ENCODE assay signal across 9 cellular contexts in genomic region chr9:134690301-134690751, GRCh38. TPM values are rescaled to one million over a fixed set of nuclear protein-coding genes. Genes with fewer than 3 reads are reported as not detected.
"Had no signal": no experiment of that assay in that cellular context is flagged by ENCODE, and none has a peak within 500 bp of the region (broad histone marks: within the 10 kb centered on the region; RNA-seq: fewer than 3 reads in every experiment).

No MANE protein-coding gene starts in this region.

- H3K9me3 Mint-ChIP-seq: activated CD4-positive, alpha-beta T cell treated with anti-CD3 and anti-CD28 coated beads, Interleukin-2, amount 10 ng/mL, durations not matched to agents 24 days and 14 days; activated T-helper 1 cell treated with anti-CD3 and anti-CD28 coated beads, Interleukin-12 subunit alpha, Interleukin-12 subunit beta, Interleukin-2, Interleukin-4 antibody, amounts not matched to agents 30 ng/mL and 10 ng/mL and 1 ng/mL, durations not matched to agents 14 hours and 24 hours and 36 hours; neural crest cell; WTC11 had no signal

- H3K27me3 Mint-ChIP-seq: activated CD4-positive, alpha-beta T cell treated with anti-CD3 and anti-CD28 coated beads, Interleukin-2, amount 10 ng/mL, durations not matched to agents 24 days and 14 days had no signal

- H3K4me3 Mint-ChIP-seq: activated CD4-positive, alpha-beta T cell treated with anti-CD3 and anti-CD28 coated beads, Interleukin-2, amount 10 ng/mL, durations not matched to agents 24 days and 14 days; activated T-helper 1 cell treated with anti-CD3 and anti-CD28 coated beads, Interleukin-12 subunit alpha, Interleukin-12 subunit beta, Interleukin-2, Interleukin-4 antibody, amounts not matched to agents 30 ng/mL and 10 ng/mL and 1 ng/mL, durations not matched to agents 14 hours and 24 hours and 36 hours; neural crest cell; WTC11 had no signal

- H3K4me1 Mint-ChIP-seq: neural crest cell, WTC11 had no signal

- H3K36me3 Mint-ChIP-seq: WTC11 had no signal

- H3K4me1 ChIP-seq: parathyroid adenoma had no signal

- H3K27ac ChIP-seq: parathyroid adenoma had no signal

- DNase-seq: activated naive CD4-positive, alpha-beta T cell; effector CD8-positive, alpha-beta T cell; stimulated activated naive CD4-positive, alpha-beta T cell treated with Interleukin-2 at 50 U/mL for 16 hours had no signal

- H3K4me3 ChIP-seq: coronary artery had no signal

- H3K27ac Mint-ChIP-seq: activated CD4-positive, alpha-beta T cell treated with anti-CD3 and anti-CD28 coated beads, Interleukin-2, amount 10 ng/mL, durations not matched to agents 24 days and 14 days; activated T-helper 1 cell treated with anti-CD3 and anti-CD28 coated beads, Interleukin-12 subunit alpha, Interleukin-12 subunit beta, Interleukin-2, Interleukin-4 antibody, amounts not matched to agents 30 ng/mL and 10 ng/mL and 1 ng/mL, durations not matched to agents 14 hours and 24 hours and 36 hours; WTC11 had no signal

RNA-seq across cellular contexts. Expression of gene COL5A1, which starts 48.7 kb away (rescaled TPM):
- total RNA-seq: activated CD4-positive, alpha-beta T cell treated with anti-CD3 and anti-CD28 coated beads, Interleukin-2, amount 10 ng/mL, durations not matched to agents 24 days and 14 days; activated T-helper 1 cell treated with anti-CD3 and anti-CD28 coated beads, Interleukin-12 subunit alpha, Interleukin-12 subunit beta, Interleukin-2, Interleukin-4 antibody, amounts not matched to agents 30 ng/mL and 10 ng/mL and 1 ng/mL, durations not matched to agents 14 hours and 24 hours and 36 hours had no signal
